ENCODE assay signal across 8 cellular contexts in genomic region chr11:74570266-74571061, GRCh38. TPM values are rescaled to one million over a fixed set of nuclear protein-coding genes. Genes with fewer than 3 reads are reported as not detected.
DNase-seq lines count a peak whose midpoint lies in the region; ATAC-seq, FAIRE-seq and TF ChIP-seq lines count a peak whose summit lies in the region.

No MANE protein-coding gene starts in this region.

- no peak overlapping the region for H3K27ac Mint-ChIP-seq in activated naive CD4-positive, alpha-beta T cell treated with anti-CD3 and anti-CD28 coated beads for 36 hours

- ATAC-seq in heart right ventricle (peak in 7 of 8 donors; percentile 74 to 86 (median 78)), HG02642 (IDR thresholded peaks at IDR 0.05; ENCODE audit: poor library complexity, unreplicated experiment) (no peak)

- no peaks in the 10 kb centered on the region for H3K27me3 Mint-ChIP-seq in activated naive CD4-positive, alpha-beta T cell treated with anti-CD3 and anti-CD28 coated beads for 36 hours (ENCODE audit: low read depth)

- DNase-seq in Ammon's horn (ENCODE audit: low spot score) (peak; percentile 52), GM18507 (ENCODE audit: extremely low spot score, insufficient read length, low read depth) (peak; percentile 30), NCI-H2227 (lab: John Stamatoyannopoulos, UW; ENCODE audit: unreplicated experiment) (peak; percentile 67), heart right ventricle (peak in 1 of 2 donors; percentile 34), retinal pigment epithelial cell (ENCODE audit: low read depth) (peak; percentile 14), NCI-H187 (lab: John Stamatoyannopoulos, UW) (no peak)
- DNase-seq in activated naive CD4-positive, alpha-beta T cell treated with anti-CD3 and anti-CD28 coated beads for 36 hours = peak; percentile 55

- intact Hi-C loops in activated naive CD4-positive, alpha-beta T cell treated with anti-CD3 and anti-CD28 coated beads for 36 hours (cut with micrococcal nuclease) = loop anchor here (1.0 kb wide), 3 partner anchors 117 to 314 kb away; no protein-coding TSS in a partner anchor
- intact Hi-C loops in heart right ventricle (cut with DNase I) = loop anchor here (1.0 to 10.0 kb wide), 9 partner anchors 116 to 316 kb away; no protein-coding TSS in a partner anchor

- no peaks in the 10 kb centered on the region for H3K4me1 ChIP-seq in heart right ventricle

- CTCF ChIA-PET in activated naive CD4-positive, alpha-beta T cell treated with anti-CD3 and anti-CD28 coated beads for 36 hours (lab: Charles Lee) = interaction anchor here (0.6 to 5.2 kb wide), 14 partner anchors 9 to 1442 kb away, joined by 3 to 88 read pairs (median 4); no protein-coding TSS in a partner anchor

- no peak overlapping the region for H3K4me3 ChIP-seq in heart right ventricle
- no peak overlapping the region for H3K4me3 ChIP-seq in retinal pigment epithelial cell (ENCODE audit: low read length)

- FAIRE-seq in GM18507 (lab: Jason Lieb, UNC) = peak; percentile 67

- no peak overlapping the region for H3K27ac ChIP-seq in heart right ventricle

- H3K9me3 ChIP-seq in heart right ventricle = no peaks in the 10 kb centered on the region

- WGBS in heart right ventricle, 2 donors = 56 to 69% methylated on average over 8 of the region's 8 CpGs

- H3K36me3 Mint-ChIP-seq in activated naive CD4-positive, alpha-beta T cell treated with anti-CD3 and anti-CD28 coated beads for 36 hours (ENCODE audit: low read depth) = no peaks in the 10 kb centered on the region

- no peaks in the 10 kb centered on the region for H3K4me1 Mint-ChIP-seq in activated naive CD4-positive, alpha-beta T cell treated with anti-CD3 and anti-CD28 coated beads for 36 hours (ENCODE audit: low read depth)

- H3K36me3 ChIP-seq in heart right ventricle = no peaks in the 10 kb centered on the region

- H3K27me3 ChIP-seq in heart right ventricle = peaks cover 0 to 7% (median 0%) of the 10 kb centered on the region in 7 donors

- H3K4me3 Mint-ChIP-seq in activated naive CD4-positive, alpha-beta T cell treated with anti-CD3 and anti-CD28 coated beads for 36 hours = no peak overlapping the region

- peak; percentile 51 to 78 (median 76) for TF ChIP-seq CTCF in heart right ventricle (IDR thresholded peaks at IDR 0.05)
- peak; percentile 75 for TF ChIP-seq CTCF in retinal pigment epithelial cell (conservative IDR thresholded peaks at IDR 0.05; ENCODE audit: low read depth, low read length)

- H3K9me3 Mint-ChIP-seq in activated naive CD4-positive, alpha-beta T cell treated with anti-CD3 and anti-CD28 coated beads for 36 hours = no peaks in the 10 kb centered on the region

RNA-seq across cellular contexts. Expression of gene POLD3, which starts 21.9 kb away (rescaled TPM):
- 10 to 100 TPM; 84.8 to 91.9 TPM for total RNA-seq in activated naive CD4-positive, alpha-beta T cell treated with anti-CD3 and anti-CD28 coated beads for 36 hours
- total RNA-seq in heart right ventricle = 1 to 10 TPM; 5.2 to 8.8 (median 8.2) TPM
- polyA plus RNA-seq in heart right ventricle = 1 to 10 TPM; 4.7 to 6.5 TPM

Comparison
In these comparisons a context has a peak if more than half of its experiments do, and no peak if none do; other contexts are left out.
1. DNase-seq: peak in Ammon's horn (single experiment), GM18507 (single experiment), NCI-H2227 (single experiment), activated naive CD4-positive, alpha-beta T cell treated with anti-CD3 and anti-CD28 coated beads for 36 hours (single experiment) and retinal pigment epithelial cell (single experiment); none in NCI-H187 (0 of 2).
2. RNA of gene POLD3, which starts 21.9 kb away (total RNA-seq): 84.8 to 91.9 TPM in activated naive CD4-positive, alpha-beta T cell treated with anti-CD3 and anti-CD28 coated beads for 36 hours; 5.2 to 8.8 TPM in heart right ventricle; every median in the first group is over 4 times any median in the second.